13 cellular contexts compared by ENCODE assay signal in genomic region chr16:14608111-14608566, GRCh38. TPM values are rescaled to one million over a fixed set of nuclear protein-coding genes. Genes with fewer than 3 reads are reported as not detected.
DNase-seq lines count a peak whose midpoint lies in the region; ATAC-seq and TF ChIP-seq lines count a peak whose summit lies in the region.
"Had no signal": no experiment of that assay in that cellular context is flagged by ENCODE, and none has a peak within 500 bp of the region (broad histone marks: within the 10 kb centered on the region; RNA-seq: fewer than 3 reads in every experiment).

No MANE protein-coding gene starts in this region.

- DNase-seq in germinal center (ENCODE audit: low spot score), result peak; percentile 50
- no peak for DNase-seq in gastrocnemius medialis
- DNase-seq in ecto neural progenitor cell (ENCODE audit: low spot score), result no peak
- no peak for DNase-seq in stimulated activated CD4-positive, alpha-beta T cell treated with anti-CD3 and anti-CD28 coated beads, Interleukin-12 subunit alpha, Interleukin-12 subunit beta, amount 100 ng/mL, for 4 hours
- DNase-seq: activated CD8-positive, alpha-beta memory T cell treated with anti-CD3 and anti-CD28 coated beads, Interleukin-2, amount 50 U/mL, for 48 hours; activated naive CD4-positive, alpha-beta T cell treated with Interleukin-2 at 50 U/mL for 16 hours; dorsolateral prefrontal cortex; IMR-90; NCI-H1417; NCI-H345 had no signal

- peaks cover 4 to 90% of the 10 kb centered on the region in 2 donors for H3K36me3 ChIP-seq in gastrocnemius medialis

- ATAC-seq in GM18498 (IDR thresholded peaks at IDR 0.05; ENCODE audit: unreplicated experiment) (peak; percentile 60), GM21447 (IDR thresholded peaks at IDR 0.05; ENCODE audit: unreplicated experiment) (peak; percentile 54), HG03378 (IDR thresholded peaks at IDR 0.05; ENCODE audit: unreplicated experiment) (peak; percentile 75), gastrocnemius medialis (no peak)

- no peak for TF ChIP-seq POLR2A in gastrocnemius medialis (IDR thresholded peaks at IDR 0.05)

- H3K27me3 ChIP-seq in gastrocnemius medialis, result no peaks in the 10 kb centered on the region
- H3K27me3 ChIP-seq: dorsolateral prefrontal cortex had no signal

- intact Hi-C loops in gastrocnemius medialis (cut with DNase I; ENCODE audit: low total_unique reads), result no loop called here

- in situ Hi-C loops in gastrocnemius medialis (cut with MboI; ENCODE audit: low sequenced_read_pairs in 4 of 4), result loop anchor here in 1 of 4 donors (10.0 kb wide), 1 partner anchor 683 kb away; the partner anchor contains the start of gene ERCC4

- H3K4me1 ChIP-seq in gastrocnemius medialis, result no peaks in the 10 kb centered on the region

- H3K4me3 ChIP-seq in gastrocnemius medialis, result no peak overlapping the region
- H3K4me3 ChIP-seq: dorsolateral prefrontal cortex had no signal

- H3K9me3 ChIP-seq in gastrocnemius medialis, result no peaks in the 10 kb centered on the region

- H3K27ac ChIP-seq in gastrocnemius medialis, result no peak overlapping the region

- TF ChIP-seq CTCF in gastrocnemius medialis (IDR thresholded peaks at IDR 0.05 in 4 of 5, conservative IDR thresholded peaks at IDR 0.05 in 1 of 5), result no peak

RNA-seq across cellular contexts. Expression of gene PARN, which starts 21.9 kb away (rescaled TPM):
- total RNA-seq in gastrocnemius medialis, result 10 to 100 TPM; 18.8 to 44.9 (median 31.2) TPM

RNA-seq across cellular contexts. Expression of gene BFAR, which starts 24.6 kb away (rescaled TPM):
- total RNA-seq in gastrocnemius medialis, result 100 to 1,000 TPM in 1 of 4 donors, 10 to 100 TPM in 3; 39.7 to 103 (median 65.5) TPM

Comparison
In these comparisons a context has a peak if more than half of its experiments do, and no peak if none do; other contexts are left out.
1. ATAC-seq: peak in GM18498 (single experiment), GM21447 (single experiment) and HG03378 (single experiment); none in gastrocnemius medialis (0 of 2).